ENCODE assay signal across 17 cellular contexts in genomic region chr2:44107974-44108373, GRCh38.
"Had no signal": no experiment of that assay in that cellular context is flagged by ENCODE, and none has a peak within 500 bp of the region (broad histone marks: within the 10 kb centered on the region; RNA-seq: fewer than 3 reads in every experiment).

No MANE protein-coding gene starts in this region.

- H3K27me3 ChIP-seq: breast epithelium, stomach, thyroid gland had no signal

- H3K79me2 ChIP-seq: parathyroid adenoma had no signal

- H3K36me3 Mint-ChIP-seq: activated naive CD8-positive, alpha-beta T cell treated with anti-CD3 and anti-CD28 coated beads, Interleukin-2, amount 10 ng/mL, durations not matched to agents 7 days and 5 days; immature natural killer cell; naive B cell had no signal

- H3K4me3 ChIP-seq: breast epithelium, lower lobe of right lung, stomach, thyroid gland had no signal

- H3K27me3 Mint-ChIP-seq: activated naive CD8-positive, alpha-beta T cell treated with anti-CD3 and anti-CD28 coated beads, Interleukin-2, amount 10 ng/mL, durations not matched to agents 7 days and 5 days; naive B cell had no signal

- H3K27ac ChIP-seq: breast epithelium, lower lobe of right lung, parathyroid adenoma, stomach, thyroid gland, VCaP had no signal

- H3K9me3 Mint-ChIP-seq: activated CD4-positive, alpha-beta memory T cell treated with anti-CD3 and anti-CD28 coated beads, Interleukin-2, amount 10 ng/mL, durations not matched to agents 7 days and 5 days; activated naive CD8-positive, alpha-beta T cell treated with anti-CD3 and anti-CD28 coated beads, Interleukin-2, amount 10 ng/mL, durations not matched to agents 7 days and 5 days; endodermal cell; immature natural killer cell; naive B cell had no signal

- ATAC-seq: left cardiac atrium, lower lobe of right lung had no signal

- H3K4me1 ChIP-seq: breast epithelium, lower lobe of right lung, stomach, thyroid gland had no signal

- H3K27ac Mint-ChIP-seq: activated CD4-positive, alpha-beta memory T cell treated with anti-CD3 and anti-CD28 coated beads, Interleukin-2, amount 10 ng/mL, durations not matched to agents 7 days and 5 days; activated naive CD8-positive, alpha-beta T cell treated with anti-CD3 and anti-CD28 coated beads, Interleukin-2, amount 10 ng/mL, durations not matched to agents 7 days and 5 days; endodermal cell; immature natural killer cell had no signal

- H3K4me1 Mint-ChIP-seq: immature natural killer cell had no signal

- DNase-seq: activated CD4-positive, alpha-beta memory T cell treated with anti-CD3 and anti-CD28 coated beads, Interleukin-2, amount 10 ng/mL, durations not matched to agents 7 days and 5 days; activated naive CD8-positive, alpha-beta T cell treated with anti-CD3 and anti-CD28 coated beads, Interleukin-2, amount 10 ng/mL, durations not matched to agents 7 days and 5 days; aorta; endodermal cell; glutamatergic neuron; immature natural killer cell; left cardiac atrium; lower lobe of right lung; naive B cell; stimulated activated CD4-positive, alpha-beta T cell treated with anti-CD3 and anti-CD28 coated beads, Interleukin-15, amount 100 ng/mL, for 24 hours; stimulated activated CD4-positive, alpha-beta T cell treated with anti-CD3 and anti-CD28 coated beads, Interleukin-4, amount 100 ng/mL, for 4 hours; stomach; T-helper 9 cell; thyroid gland had no signal

- H2AFZ ChIP-seq: parathyroid adenoma had no signal

- H3K36me3 ChIP-seq: breast epithelium, lower lobe of right lung, stomach, thyroid gland had no signal

- H3K9me3 ChIP-seq: breast epithelium, lower lobe of right lung, stomach, thyroid gland had no signal

- H3K4me3 Mint-ChIP-seq: activated CD4-positive, alpha-beta memory T cell treated with anti-CD3 and anti-CD28 coated beads, Interleukin-2, amount 10 ng/mL, durations not matched to agents 7 days and 5 days; activated naive CD8-positive, alpha-beta T cell treated with anti-CD3 and anti-CD28 coated beads, Interleukin-2, amount 10 ng/mL, durations not matched to agents 7 days and 5 days; endodermal cell; immature natural killer cell had no signal
